18 cellular contexts compared by ENCODE assay signal in the genomic region with DNA sequence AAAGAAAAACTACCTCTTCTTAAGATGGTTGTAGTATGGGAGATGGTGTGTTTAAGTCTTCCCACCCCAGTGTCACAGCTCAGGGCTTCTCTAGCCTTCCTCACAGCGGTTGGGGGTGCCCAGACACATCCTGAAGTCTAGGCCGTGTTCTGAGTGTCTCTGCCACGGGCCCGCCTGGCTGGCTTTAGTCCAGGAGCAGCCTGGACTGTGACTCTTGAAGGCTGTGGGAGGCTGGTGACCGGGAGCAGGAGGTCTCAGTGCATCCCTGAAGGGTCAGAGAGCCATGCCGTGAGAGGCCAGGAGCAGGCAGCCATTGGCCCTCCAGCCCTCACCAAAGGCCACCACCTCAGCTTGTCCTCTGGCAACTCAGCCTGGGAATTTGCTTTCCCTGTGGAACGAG. TPM values are rescaled to one million over a fixed set of nuclear protein-coding genes. Genes with fewer than 3 reads are reported as not detected.
A peak's percentile ranks its signal among the peaks of the same experiment; 100 is the strongest.
DNase-seq lines count a peak whose midpoint lies in the region; ATAC-seq, FAIRE-seq and TF ChIP-seq lines count a peak whose summit lies in the region.
"Had no signal": no experiment of that assay in that cellular context is flagged by ENCODE, and none has a peak within 500 bp of the region (broad histone marks: within the 10 kb centered on the region; RNA-seq: fewer than 3 reads in every experiment).

No MANE protein-coding gene starts in this region.

- H3K4me1 ChIP-seq in A673 (ENCODE audit: insufficient read depth, low read length, poor library complexity, severe bottlenecking) (peaks cover 41% of the 10 kb centered on the region), lower lobe of right lung (peaks cover 84% of the 10 kb centered on the region), small intestine (ENCODE audit: control insufficient read depth in 2 of 2, insufficient read depth in 1 of 2, low read depth in 1 of 2, low read length in 1 of 2) (peaks cover 11 to 16% of the 10 kb centered on the region in 2 donors)

- H3K27ac ChIP-seq in A673 (ENCODE audit: low read depth, low read length, poor library complexity, severe bottlenecking) (peak overlapping the region; percentile 48), lower lobe of right lung (peak overlapping the region; percentile 90), small intestine (ENCODE audit: low read depth in 1 of 2, low read length in 1 of 2) (peak overlapping the region; percentile 6 to 75)
- H3K27ac ChIP-seq: neural progenitor cell had no signal

- peaks cover 10% of the 10 kb centered on the region for H3K27me3 Mint-ChIP-seq in dendritic cell treated with granulocyte-macrophage colony-stimulating factor and Interleukin-4, amounts not matched to agents 40 ng/mL and 50 ng/mL, for 4 days
- H3K27me3 Mint-ChIP-seq in glutamatergic neuron (ENCODE audit: unreplicated experiment) = peaks cover 8% of the 10 kb centered on the region

- no peaks in the 10 kb centered on the region for H3K27me3 ChIP-seq in A673 (replicated peaks; ENCODE audit: insufficient read depth, low read depth, low read length, poor library complexity)
- H3K27me3 ChIP-seq in lower lobe of right lung (ENCODE audit: low read depth) = no peaks in the 10 kb centered on the region
- H3K27me3 ChIP-seq in small intestine (ENCODE audit: control insufficient read depth in 2 of 2, insufficient read depth in 2 of 2, low read length in 2 of 2) = peaks cover 0 to 4% of the 10 kb centered on the region in 2 donors

- DNase-seq in A673 (ENCODE audit: low spot score) (no peak), lower lobe of right lung (no peak), small intestine (no peak), NCI-H526 (lab: John Stamatoyannopoulos, UW) (no peak), NCI-H187 (lab: John Stamatoyannopoulos, UW) (no peak), glutamatergic neuron (no peak)
- DNase-seq in activated T-cell treated with anti-CD3 and anti-CD28 coated beads, Interleukin-2, amount 50 U/mL, for 1 hour = no peak
- DNase-seq: ACHN; activated B cell treated with CpG ODN at 0.5 μM for 24 hours; activated naive CD4-positive, alpha-beta T cell treated with Interleukin-2 at 50 U/mL for 16 hours; GF-D8; NCI-H1694 treated with DMSO at 0.1 percent for 48 hours; NCI-H524 treated with DMSO at 0.1 percent for 48 hours; stimulated activated CD4-positive, alpha-beta T cell treated with anti-CD3 and anti-CD28 coated beads, Interleukin-15, amount 100 ng/mL, for 24 hours; T-helper 1 cell had no signal

- H3K4me1 Mint-ChIP-seq in dendritic cell treated with granulocyte-macrophage colony-stimulating factor and Interleukin-4, amounts not matched to agents 40 ng/mL and 50 ng/mL, for 4 days (ENCODE audit: low read depth) = peaks cover 74% of the 10 kb centered on the region
- peaks cover 46% of the 10 kb centered on the region for H3K4me1 Mint-ChIP-seq in glutamatergic neuron (ENCODE audit: low read depth, unreplicated experiment)

- CTCF ChIA-PET in A673 (lab: Charles Lee) = interaction anchor here (1.9 kb wide), 1 partner anchor 340 kb away, joined by 5 read pairs; no protein-coding TSS in a partner anchor

- POLR2A ChIA-PET in A673 (lab: Charles Lee; ENCODE audit: low non-redundant PET) = no interaction called here

- peak overlapping the region; percentile 82 for H3K27ac Mint-ChIP-seq in dendritic cell treated with granulocyte-macrophage colony-stimulating factor and Interleukin-4, amounts not matched to agents 40 ng/mL and 50 ng/mL, for 4 days
- H3K27ac Mint-ChIP-seq in glutamatergic neuron (ENCODE audit: unreplicated experiment) = no peak overlapping the region
- H3K27ac Mint-ChIP-seq: activated B cell treated with CpG ODN at 0.5 μM for 24 hours, neural progenitor cell had no signal

- TF ChIP-seq CTCF in A673 (conservative IDR thresholded peaks at IDR 0.05; ENCODE audit: low read depth, low read length) (no peak), lower lobe of right lung (IDR thresholded peaks at IDR 0.05) (no peak), glutamatergic neuron (IDR thresholded peaks at IDR 0.05; ENCODE audit: partially characterized antibody, unreplicated experiment) (no peak)

- no peak for FAIRE-seq in small intestine (lab: Jason Lieb, UNC)

- H3K36me3 Mint-ChIP-seq in dendritic cell treated with granulocyte-macrophage colony-stimulating factor and Interleukin-4, amounts not matched to agents 40 ng/mL and 50 ng/mL, for 4 days (ENCODE audit: low read depth) = peaks cover 20% of the 10 kb centered on the region
- H3K36me3 Mint-ChIP-seq in glutamatergic neuron (ENCODE audit: unreplicated experiment) = no peaks in the 10 kb centered on the region
- H3K36me3 Mint-ChIP-seq: neural progenitor cell had no signal

- H3K4me3 ChIP-seq in A673 (ENCODE audit: low read depth, low read length, poor library complexity, severe bottlenecking) (no peak overlapping the region), lower lobe of right lung (no peak overlapping the region), small intestine (ENCODE audit: low read depth in 1 of 2, low read length in 2 of 2) (no peak overlapping the region)
- H3K4me3 ChIP-seq: neural progenitor cell had no signal

- intact Hi-C loops in A673 (cut with micrococcal nuclease; ENCODE audit: unreplicated experiment) = loop anchor here (5.0 kb wide), 1 partner anchor 37 kb away; the partner anchor contains the start of gene SRP9
- intact Hi-C loops in dendritic cell treated with granulocyte-macrophage colony-stimulating factor and Interleukin-4, amounts not matched to agents 40 ng/mL and 50 ng/mL, for 4 days (cut with micrococcal nuclease) = loop anchor here (5.0 kb wide), 1 partner anchor 37 kb away; the partner anchor contains the start of gene SRP9
- intact Hi-C loops in lower lobe of right lung (cut with DNase I) = no loop called here

- H3K9me3 ChIP-seq in A673 (ENCODE audit: low read depth, low read length, poor library complexity, severe bottlenecking) (no peaks in the 10 kb centered on the region), lower lobe of right lung (no peaks in the 10 kb centered on the region), small intestine (ENCODE audit: control insufficient read depth, low read depth) (no peaks in the 10 kb centered on the region)

- no peak overlapping the region for H3K4me3 Mint-ChIP-seq in dendritic cell treated with granulocyte-macrophage colony-stimulating factor and Interleukin-4, amounts not matched to agents 40 ng/mL and 50 ng/mL, for 4 days
- H3K4me3 Mint-ChIP-seq in glutamatergic neuron (ENCODE audit: unreplicated experiment) = no peak overlapping the region
- H3K4me3 Mint-ChIP-seq: activated B cell treated with CpG ODN at 0.5 μM for 24 hours, neural progenitor cell had no signal

- H3K36me3 ChIP-seq in A673 (ENCODE audit: insufficient read depth, low read length, poor library complexity, severe bottlenecking) (no peaks in the 10 kb centered on the region), lower lobe of right lung (no peaks in the 10 kb centered on the region), small intestine (ENCODE audit: control insufficient read depth in 2 of 2, insufficient read depth in 2 of 2, low read length in 2 of 2) (no peaks in the 10 kb centered on the region)
- H3K36me3 ChIP-seq: neural progenitor cell had no signal

- WGBS in small intestine, 3 donors = 60 to 61% (median 61%) methylated on average over 7 of the region's 7 CpGs

- BruUV-seq in A673 (replicated peaks; lab: Mats Ljungman, UMichigan) = no TSS peak

- ATAC-seq in lower lobe of right lung = no peak
- ATAC-seq: Panc1 had no signal

- H3K9me3 Mint-ChIP-seq in dendritic cell treated with granulocyte-macrophage colony-stimulating factor and Interleukin-4, amounts not matched to agents 40 ng/mL and 50 ng/mL, for 4 days = no peaks in the 10 kb centered on the region
- peaks cover 15% of the 10 kb centered on the region for H3K9me3 Mint-ChIP-seq in glutamatergic neuron (ENCODE audit: unreplicated experiment)
- H3K9me3 Mint-ChIP-seq: activated B cell treated with CpG ODN at 0.5 μM for 24 hours, neural progenitor cell had no signal

RNA-seq across cellular contexts. Expression of gene EPHX1, which starts 4.5 kb away (rescaled TPM):
- total RNA-seq in A673 (2021) = 22.4 and 22.8 TPM in 2 replicates
- 233 TPM for total RNA-seq in lower lobe of right lung
- 10 to 100 TPM in 1 of 3 donors, 1 to 10 TPM in 2; 7.6 to 39.1 (median 7.8) TPM for polyA plus RNA-seq in small intestine
- total RNA-seq in glutamatergic neuron (ENCODE audit: unreplicated experiment) = 60.4 TPM

RNA-seq across cellular contexts. Expression of gene SRP9, which starts 36.8 kb away (rescaled TPM):
- total RNA-seq in A673 (2021) (486 and 491 TPM in 2 replicates), lower lobe of right lung (166 TPM), glutamatergic neuron (ENCODE audit: unreplicated experiment) (364 TPM)
- polyA plus RNA-seq in small intestine = 100 to 1,000 TPM; 219 to 331 (median 292) TPM
